In the genomic region with DNA sequence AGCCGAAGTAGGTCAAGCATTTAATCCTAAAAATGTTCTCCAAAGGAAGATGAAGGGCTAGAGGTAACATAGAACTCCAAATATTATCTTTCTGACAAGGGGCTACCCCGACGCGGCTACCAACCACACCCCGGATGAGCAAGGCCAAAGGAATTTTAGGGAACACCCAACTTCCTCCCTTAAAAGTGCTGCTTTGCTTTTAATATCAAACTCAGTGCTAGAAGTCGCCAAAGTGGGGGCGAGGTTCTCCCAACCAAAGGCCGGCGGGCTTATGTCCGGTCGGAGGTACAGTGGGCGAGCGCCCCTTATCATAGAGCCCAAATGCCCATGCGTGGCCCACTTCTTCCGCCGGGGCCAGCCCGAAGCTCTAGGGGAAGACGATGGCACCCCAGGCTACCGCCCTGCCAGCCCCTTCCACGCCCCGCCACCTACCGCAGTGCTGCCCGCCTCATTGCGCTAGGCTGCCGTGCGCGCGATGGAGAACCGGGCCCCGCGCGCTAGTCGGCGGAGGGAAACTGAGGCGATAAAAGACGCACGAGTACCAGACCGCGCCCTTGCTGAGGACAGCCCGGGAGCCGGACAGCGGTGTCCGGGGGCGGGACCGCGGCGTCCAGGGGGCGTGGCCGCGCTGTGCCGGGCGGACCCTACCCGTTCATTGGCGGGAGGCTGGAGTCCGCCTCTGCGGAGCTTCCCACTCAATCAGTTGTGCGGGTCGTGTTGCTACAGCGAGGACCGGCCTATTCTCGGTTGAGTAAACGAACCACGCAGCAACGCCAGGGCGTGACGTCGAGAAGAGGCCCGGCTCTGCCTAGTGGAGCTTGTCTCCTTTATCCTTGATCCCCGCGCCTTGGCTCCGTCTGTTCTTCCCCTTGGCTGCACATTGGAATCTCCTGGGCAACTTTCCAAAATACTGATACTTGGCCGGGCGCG, we compare ENCODE assay signal across 1 cellular context.
TF ChIP-seq lines count a peak whose summit lies in the region.

ACOT9 (minus strand) TSS at position 584 of the 930 bp plus-strand sequence; CDS start at position 452, 132 bp downstream.

TF ChIP-seq in K562, 482 proteins besides CTCF, POLR2A, EP300 and RAD21 (continued from another document and continues in another):
- TF ChIP-seq, protein P1, sequence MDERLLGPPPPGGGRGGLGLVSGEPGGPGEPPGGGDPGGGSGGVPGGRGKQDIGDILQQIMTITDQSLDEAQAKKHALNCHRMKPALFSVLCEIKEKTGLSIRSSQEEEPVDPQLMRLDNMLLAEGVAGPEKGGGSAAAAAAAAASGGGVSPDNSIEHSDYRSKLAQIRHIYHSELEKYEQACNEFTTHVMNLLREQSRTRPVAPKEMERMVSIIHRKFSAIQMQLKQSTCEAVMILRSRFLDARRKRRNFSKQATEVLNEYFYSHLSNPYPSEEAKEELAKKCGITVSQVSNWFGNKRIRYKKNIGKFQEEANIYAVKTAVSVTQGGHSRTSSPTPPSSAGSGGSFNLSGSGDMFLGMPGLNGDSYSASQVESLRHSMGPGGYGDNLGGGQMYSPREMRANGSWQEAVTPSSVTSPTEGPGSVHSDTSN (CRISPR knock-in tag; IDR thresholded peaks at IDR 0.05; ENCODE audit: low read depth), result no peak
- TF ChIP-seq, protein P1 (tag; conservative IDR thresholded peaks at IDR 0.05; ENCODE audit: low read depth), result no peak
- TF ChIP-seq EGR1 (conservative IDR thresholded peaks at IDR 0.05), result peak; percentile 70
- TF ChIP-seq LEF1 (IDR thresholded peaks at IDR 0.05), result no peak
- no peak for TF ChIP-seq ZZZ3 (IDR thresholded peaks at IDR 0.05)
- TF ChIP-seq TGIF2 (CRISPR knock-in tag; IDR thresholded peaks at IDR 0.05), result no peak
- no peak for TF ChIP-seq ZSCAN29 (IDR thresholded peaks at IDR 0.05)
- TF ChIP-seq, protein P2, sequence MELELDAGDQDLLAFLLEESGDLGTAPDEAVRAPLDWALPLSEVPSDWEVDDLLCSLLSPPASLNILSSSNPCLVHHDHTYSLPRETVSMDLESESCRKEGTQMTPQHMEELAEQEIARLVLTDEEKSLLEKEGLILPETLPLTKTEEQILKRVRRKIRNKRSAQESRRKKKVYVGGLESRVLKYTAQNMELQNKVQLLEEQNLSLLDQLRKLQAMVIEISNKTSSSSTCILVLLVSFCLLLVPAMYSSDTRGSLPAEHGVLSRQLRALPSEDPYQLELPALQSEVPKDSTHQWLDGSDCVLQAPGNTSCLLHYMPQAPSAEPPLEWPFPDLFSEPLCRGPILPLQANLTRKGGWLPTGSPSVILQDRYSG (tag; conservative IDR thresholded peaks at IDR 0.05; ENCODE audit: low read depth), result no peak
- no peak for TF ChIP-seq TRIM25 (IDR thresholded peaks at IDR 0.05; ENCODE audit: borderline replicate concordance)
- TF ChIP-seq SMARCA4 (IDR thresholded peaks at IDR 0.05), result peak; percentile 15; the same call in 1 of the 2 replicates
- 0 out of 2 replicates have a peak, but pooled peaks have one; percentile 24 for TF ChIP-seq LCOR (CRISPR knock-in tag; IDR thresholded peaks at IDR 0.05)
- no peak for TF ChIP-seq ELF1 (tag; IDR thresholded peaks at IDR 0.05)
- TF ChIP-seq NKRF (IDR thresholded peaks at IDR 0.05; ENCODE audit: borderline replicate concordance), result peak; percentile 58; the same call in 1 of the 2 replicates
- no peak for TF ChIP-seq BRF2 (IDR thresholded peaks at IDR 0.05; ENCODE audit: borderline replicate concordance, insufficient read depth, insufficient read length)
- TF ChIP-seq RNF2 (IDR thresholded peaks at IDR 0.05), result no peak
- no peak for TF ChIP-seq FOXM1 (IDR thresholded peaks at IDR 0.05; ENCODE audit: low read depth)
- no peak for TF ChIP-seq FOXM1 (CRISPR knock-in tag; IDR thresholded peaks at IDR 0.05; ENCODE audit: low read depth)
- TF ChIP-seq SETDB1 (IDR thresholded peaks at IDR 0.05; ENCODE audit: low read length), result no peak
- peak; percentile 92 for TF ChIP-seq CREM (IDR thresholded peaks at IDR 0.05; ENCODE audit: low read depth)
- no peak for TF ChIP-seq MECOM (CRISPR knock-in tag; IDR thresholded peaks at IDR 0.05)
- TF ChIP-seq ZNF24 (IDR thresholded peaks at IDR 0.05), result peak; percentile 14; the same call in 1 of the 2 replicates
- TF ChIP-seq CBX1 (IDR thresholded peaks at IDR 0.05; ENCODE audit: low read depth), result no peak
- no peak for TF ChIP-seq NCOA2 (IDR thresholded peaks at IDR 0.05; ENCODE audit: partially characterized antibody in 2 of 2)
- TF ChIP-seq MGA (IDR thresholded peaks at IDR 0.05), result peak; percentile 66
- no peak for TF ChIP-seq BHLHE40 (IDR thresholded peaks at IDR 0.05; ENCODE audit: low read length)
- no peak for TF ChIP-seq ZBTB11 (CRISPR knock-in tag; IDR thresholded peaks at IDR 0.05)
- TF ChIP-seq HNRNPH1 (optimal IDR thresholded peaks at IDR 0.05; ENCODE audit: low read depth, low read length), result no peak
